Comparison of ENCODE assay signal across 4 cellular contexts in the genomic region with DNA sequence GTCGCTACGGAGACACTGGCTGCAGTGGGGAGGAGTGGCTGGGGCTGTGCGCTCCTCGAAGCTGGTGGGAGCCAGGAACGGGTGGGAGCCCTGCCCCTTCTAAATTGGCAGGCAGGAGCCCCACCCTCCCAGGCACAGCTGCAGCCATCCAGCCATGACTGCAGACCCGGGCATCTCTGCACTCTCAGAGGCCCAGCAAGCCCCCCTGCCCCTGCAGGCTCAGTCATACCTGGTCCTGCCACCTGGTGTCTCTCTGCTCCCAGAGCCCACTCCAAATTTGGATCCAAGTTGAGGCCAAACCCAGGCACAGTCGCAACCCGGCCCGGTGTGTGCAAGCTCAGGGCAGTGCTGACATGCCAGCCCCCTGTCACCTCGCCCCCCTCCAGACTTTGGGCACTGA. TPM values are rescaled to one million over a fixed set of nuclear protein-coding genes. Genes with fewer than 3 reads are reported as not detected.
DNase-seq lines count a peak whose midpoint lies in the region; ATAC-seq, FAIRE-seq and TF ChIP-seq lines count a peak whose summit lies in the region.
"Not testable (repeated sequence)": the region's sequence is repeated elsewhere in the genome, so short reads cannot be mapped to it uniquely, and the experiment has no call there.

No MANE protein-coding gene starts in this region.

- H3K56ac ChIP-seq in H9 (ENCODE audit: insufficient read length, low read depth, low read length); H1 (replicated peaks; ENCODE audit: insufficient read length, low read depth, low read length): not testable (repeated sequence)

- H4K5ac ChIP-seq in H9 (ENCODE audit: insufficient read length, low read depth, low read length); H1 (ENCODE audit: insufficient read length, low read depth, low read length): not testable (repeated sequence)

- not testable (repeated sequence) for H3K9me3 ChIP-seq in H9 (ENCODE audit: control insufficient read depth, low read depth, low read length); WERI-Rb-1 (ENCODE audit: severe bottlenecking)
- H3K9me3 ChIP-seq in H1 (ENCODE audit: insufficient read depth in 2 of 2, low read depth in 1 of 2, low read length in 1 of 2) = peaks cover 0 to 12% of the 10 kb centered on the region in 2 experiments; a peak in 2 of 4 replicates

- no CpG with 5 or more reads among the region's 10 CpGs for WGBS in H9 (ENCODE audit: extremely low coverage, insufficient read length, low lambda C conversion rate)
- WGBS in H1 (ENCODE audit: extremely low coverage in 1 of 2, insufficient coverage in 1 of 2, insufficient read length in 1 of 2, insufficient replicate concordance in 2 of 2, low coverage in 1 of 2, low lambda C conversion rate in 2 of 2, missing lambda C conversion rate in 1 of 2), 2 experiments = 76% methylated on average over 10 of the region's 10 CpGs; no CpG with 5 or more reads in 1 of the 2 experiments

- DNase-seq in H9; WERI-Rb-1; H1 (ENCODE audit: low read depth in 1 of 2, low spot score in 2 of 2): not testable (repeated sequence)
- peak; percentile 19 for DNase-seq in WTC11 (ENCODE audit: low spot score)

- not testable (repeated sequence) for H3K27ac ChIP-seq in H9 (ENCODE audit: insufficient read length, low read depth, low read length); WERI-Rb-1; H1 (ENCODE audit: low read depth, low read length)

- CTCF ChIA-PET in WTC11 (lab: Charles Lee) (interaction anchor here (1.8 kb wide), 1 partner anchor 48 kb away, joined by 10 read pairs; no protein-coding TSS in a partner anchor), H1 (lab: Charles Lee; ENCODE audit: partially characterized antibody) (interaction anchor here (0.6 to 1.1 kb wide), 3 partner anchors 12 to 415 kb away, joined by 3 read pairs; no protein-coding TSS in a partner anchor)

- not testable (repeated sequence) for H3K27ac Mint-ChIP-seq in H9, WTC11

- not testable (repeated sequence) for TF ChIP-seq POLR2A in H1 (IDR thresholded peaks at IDR 0.05; ENCODE audit: control extremely low read depth in 1 of 2, low read depth in 2 of 2, low read length in 2 of 2)

- H4K20me1 ChIP-seq in H9 (ENCODE audit: control insufficient read depth, insufficient read depth, insufficient read length); H1 (replicated peaks in 1 of 2; ENCODE audit: control insufficient read depth in 1 of 2, insufficient read depth in 2 of 2, low read length in 2 of 2): not testable (repeated sequence)

- not testable (repeated sequence) for TF ChIP-seq EP300 in H1 (IDR thresholded peaks at IDR 0.05; ENCODE audit: borderline replicate concordance in 1 of 2, low read depth in 2 of 2, low read length in 2 of 2)

- H3K4me1 ChIP-seq in H9 (ENCODE audit: insufficient read depth, low read length); H1 (replicated peaks in 1 of 4; ENCODE audit: control insufficient read depth in 3 of 4, insufficient read depth in 4 of 4, low read length in 3 of 4): not testable (repeated sequence)

- peaks cover 26 to 55% of the 10 kb centered on the region in 2 experiments; a peak in 4 of 5 replicates for H3K9me3 Mint-ChIP-seq in H9
- not testable (repeated sequence) for H3K9me3 Mint-ChIP-seq in WTC11

- H2AK5ac ChIP-seq in H9 (ENCODE audit: insufficient read length, low read length); H1 (ENCODE audit: low read depth, low read length): not testable (repeated sequence)

- H3K79me1 ChIP-seq in H9 (ENCODE audit: insufficient read depth, low read depth, low read length, poor library complexity, severe bottlenecking); H1 (ENCODE audit: low read depth, low read length): not testable (repeated sequence)

- not testable (repeated sequence) for H3K9ac ChIP-seq in H9 (ENCODE audit: extremely low read depth, insufficient read length, low read length); H1 (replicated peaks in 1 of 4; ENCODE audit: extremely low read depth in 1 of 4, low read depth in 3 of 4, low read length in 3 of 4)

- H3K23ac ChIP-seq in H9 (ENCODE audit: insufficient read length, low read depth, low read length); H1 (ENCODE audit: insufficient read length): not testable (repeated sequence)

- H3K79me2 ChIP-seq in H9 (ENCODE audit: insufficient read depth, low read length) = not testable (repeated sequence)
- peaks cover 0 to 12% of the 10 kb centered on the region in 2 experiments; a peak in 2 of 4 replicates for H3K79me2 ChIP-seq in H1 (ENCODE audit: control insufficient read depth in 1 of 2, insufficient read depth in 2 of 2, low read length in 2 of 2)

- H3K4me3 ChIP-seq in WERI-Rb-1 (ENCODE audit: low read depth, low read length); H1 (ENCODE audit: extremely low read depth in 1 of 4, insufficient read depth in 2 of 4, low read depth in 3 of 4, low read length in 4 of 4): not testable (repeated sequence)

- H3K4me2 ChIP-seq in H9 (ENCODE audit: insufficient read depth, insufficient read length, low read length); H1 (ENCODE audit: insufficient read depth in 1 of 2, low read depth in 2 of 2, low read length in 2 of 2): not testable (repeated sequence)

- not testable (repeated sequence) for H3K4me1 Mint-ChIP-seq in H9, WTC11

- H2BK12ac ChIP-seq in H9 (ENCODE audit: insufficient read length, low read depth, low read length); H1 (ENCODE audit: low read depth, low read length): not testable (repeated sequence)

- not testable (repeated sequence) for H3K4me3 Mint-ChIP-seq in H9, WTC11

- H4K91ac ChIP-seq in H9 (ENCODE audit: insufficient read length, low read depth, low read length); H1 (replicated peaks; ENCODE audit: insufficient read length, low read length): not testable (repeated sequence)

- TF ChIP-seq CTCF in H9 (conservative IDR thresholded peaks at IDR 0.05) = 0 out of 3 replicates have a peak, but pooled peaks have one; percentile 18
- peak; percentile 26; the same call in 1 of the 2 replicates for TF ChIP-seq CTCF in WERI-Rb-1 (IDR thresholded peaks at IDR 0.05; ENCODE audit: low read depth, low read length)
- TF ChIP-seq CTCF in WTC11 (IDR thresholded peaks at IDR 0.05) = not testable (repeated sequence)
- TF ChIP-seq CTCF in H1 (IDR thresholded peaks at IDR 0.05; ENCODE audit: control extremely low read depth in 1 of 3, insufficient read depth in 1 of 3, low read depth in 1 of 3, low read length in 3 of 3) = peak in 2 of 3 experiments; percentile 10 to 11; a peak in 2 of 4 replicates

- FAIRE-seq in H1 (lab: Jason Lieb, UNC) = not testable (repeated sequence)

- ATAC-seq in WTC11 = not testable (repeated sequence)

- peak in 1 of 2 experiments; percentile 23; a peak in 2 of 4 replicates for TF ChIP-seq RAD21 in H1 (IDR thresholded peaks at IDR 0.05 in 1 of 2, conservative IDR thresholded peaks at IDR 0.05 in 1 of 2; ENCODE audit: low read depth in 2 of 2, low read length in 2 of 2)

- H3K4ac ChIP-seq in H9 (ENCODE audit: low read depth, low read length); H1 (replicated peaks; ENCODE audit: insufficient read length, low read depth, low read length): not testable (repeated sequence)

- not testable (repeated sequence) for H3K36me3 ChIP-seq in WERI-Rb-1
- peaks cover 0 to 21% (median 1%) of the 10 kb centered on the region in 4 experiments; a peak in 4 of 8 replicates for H3K36me3 ChIP-seq in H1 (ENCODE audit: control insufficient read depth in 2 of 4, insufficient read depth in 4 of 4, low read length in 3 of 4)

- not testable (repeated sequence) for H2AFZ ChIP-seq in H9 (ENCODE audit: low read length); H1 (ENCODE audit: low read length)

- not testable (repeated sequence) for H2BK20ac ChIP-seq in H9 (ENCODE audit: low read depth, low read length, poor library complexity, severe bottlenecking); H1 (ENCODE audit: low read length)

- not testable (repeated sequence) for H3K14ac ChIP-seq in H9 (ENCODE audit: insufficient read depth, low read length); H1 (ENCODE audit: insufficient read length)

- POLR2A ChIA-PET in WTC11 (lab: Charles Lee) = not testable (repeated sequence)
- POLR2A ChIA-PET in H1 (lab: Charles Lee; ENCODE audit: partially characterized antibody) = interaction anchor here (1.0 kb wide), 1 partner anchor 9 kb away, joined by 3 read pairs; no protein-coding TSS in a partner anchor

- H2BK15ac ChIP-seq in H9 (ENCODE audit: low read depth, low read length); H1 (ENCODE audit: low read length): not testable (repeated sequence)

- H3K18ac ChIP-seq in H9 (ENCODE audit: insufficient read length, low read depth, low read length); H1 (ENCODE audit: extremely low read depth, low read length): not testable (repeated sequence)

- H3K27me3 Mint-ChIP-seq in H9 (ENCODE audit: low read depth); WTC11 (ENCODE audit: low read depth): not testable (repeated sequence)

- H2BK5ac ChIP-seq in H9 (ENCODE audit: insufficient read length, low read length); H1 (ENCODE audit: low read depth, low read length): not testable (repeated sequence)

- H3K27me3 ChIP-seq in H9 (ENCODE audit: insufficient read depth, low read length); WERI-Rb-1 (ENCODE audit: insufficient read depth, low read depth, severe bottlenecking); H1 (replicated peaks in 1 of 4; ENCODE audit: control insufficient read depth in 3 of 4, extremely low read depth in 1 of 4, insufficient read depth in 3 of 4, low read length in 3 of 4): not testable (repeated sequence)

- H4K8ac ChIP-seq in H9 (replicated peaks; ENCODE audit: insufficient read length, low read depth, low read length); H1 (ENCODE audit: extremely low read depth, insufficient read depth, low read length): not testable (repeated sequence)

- not testable (repeated sequence) for H3T11ph ChIP-seq in H9 (ENCODE audit: low read length)

- H3K23me2 ChIP-seq in H9 (ENCODE audit: insufficient read length, low read depth, low read length, poor library complexity, severe bottlenecking); H1 (ENCODE audit: low read depth, low read length): not testable (repeated sequence)

- H2BK120ac ChIP-seq in H9 (ENCODE audit: low read depth, low read length, poor library complexity, severe bottlenecking); H1 (replicated peaks; ENCODE audit: low read depth, low read length): not testable (repeated sequence)

- H3K36me3 Mint-ChIP-seq in H9 (ENCODE audit: insufficient read depth in 1 of 3, low read depth in 3 of 3) (peaks cover 33 to 55% (median 48%) of the 10 kb centered on the region in 3 experiments), WTC11 (peaks cover 55% of the 10 kb centered on the region)

RNA-seq across cellular contexts. Expression of a gene that starts 13.7 kb away (rescaled TPM):
- total RNA-seq in H9 (2021) (13.0 and 15.1 TPM in 2 replicates), WTC11 (2021) (33.5 to 35.6 TPM (median 35.4 TPM) in 3 replicates)
- total RNA-seq in H1 (2021; fragmentation: NEBNext Ultra II Directional; extraction: Animal tissue kit (Norgen Biotek cat#: 25700)) = not detected in 2 replicates
- 8.6 and 14.2 TPM in 2 replicates for polyA plus RNA-seq in H1 (2011; rRNA removed)
- polyA plus RNA-seq in H1 (2011; cell fraction: cytosol; rRNA removed) = 15.9 TPM
- 10.9 TPM for polyA plus RNA-seq in H1 (2011; cell fraction: nucleus; rRNA removed)
- 9.2 to 12.3 TPM (median 10.2 TPM) in 4 replicates for polyA plus RNA-seq in H1 (2012, experiment 1 of 2)
- 2.9 TPM for polyA plus RNA-seq in H1 (2012, experiment 2 of 2)
- 11.4 TPM for polyA plus RNA-seq in H1 (2013, experiment 1 of 2)
- 10.5 TPM for polyA plus RNA-seq in H1 (2013, experiment 2 of 2)
- polyA minus RNA-seq in H1 (2011; rRNA and poly(A)+ RNA removed) = 47.6 and 62.7 TPM in 2 replicates
- polyA minus RNA-seq in H1 (2011; cell fraction: cytosol; rRNA and poly(A)+ RNA removed) = 18.2 TPM
- polyA minus RNA-seq in H1 (2011; cell fraction: nucleus; rRNA and poly(A)+ RNA removed) = 72.8 TPM

Comparison
In these comparisons a context has a peak if more than half of its experiments do, and no peak if none do; other contexts are left out.
1. RNA of a gene that starts 13.7 kb away (total RNA-seq): 33.5 to 35.6 TPM in WTC11 and 13.0 to 15.1 TPM in H9; not detected in H1; every median in the first group is over 10 times any median in the second.